ENCODE assay signal across 1 cellular context in genomic region chr10:124117879-124118278, GRCh38.
TF ChIP-seq lines count a peak whose summit lies in the region.

No MANE protein-coding gene starts in this region.

TF ChIP-seq in IMR-90, 13 proteins besides CTCF, POLR2A, EP300 and RAD21:
- no peak for TF ChIP-seq BHLHE40 (IDR thresholded peaks at IDR 0.05; ENCODE audit: low read depth, low read length)
- no peak for TF ChIP-seq ELK1 (IDR thresholded peaks at IDR 0.05; ENCODE audit: borderline replicate concordance, low read depth, low read length)
- TF ChIP-seq MXI1 (IDR thresholded peaks at IDR 0.05; ENCODE audit: borderline replicate concordance, low read depth, low read length): no peak
- TF ChIP-seq CEBPB (IDR thresholded peaks at IDR 0.05; ENCODE audit: low read depth, low read length): 0 out of 2 replicates have a peak, but pooled peaks have one; percentile 40
- no peak for TF ChIP-seq MAZ (IDR thresholded peaks at IDR 0.05; ENCODE audit: borderline replicate concordance, low read depth, low read length)
